Comparison of ENCODE assay signal across 1 cellular context in genomic region chr18:7575465-7576026, GRCh38.
TF ChIP-seq lines count a peak whose summit lies in the region.

No MANE protein-coding gene starts in this region.

TF ChIP-seq in GM23338, 12 proteins besides CTCF, POLR2A, EP300 and RAD21 (continued from another document):
- TF ChIP-seq STAT1 (IDR thresholded peaks at IDR 0.05; ENCODE audit: unreplicated experiment) = no peak
- TF ChIP-seq EZH2phosphoT487 (IDR thresholded peaks at IDR 0.05; ENCODE audit: unreplicated experiment) = no peak
- TF ChIP-seq ETS1 (IDR thresholded peaks at IDR 0.05) = no peak
- no peak for TF ChIP-seq ZNF114 (CRISPR knock-in tag; IDR thresholded peaks at IDR 0.05)
- no peak for TF ChIP-seq REST (IDR thresholded peaks at IDR 0.05; ENCODE audit: unreplicated experiment)
